20 cellular contexts compared by ENCODE assay signal in the genomic region with DNA sequence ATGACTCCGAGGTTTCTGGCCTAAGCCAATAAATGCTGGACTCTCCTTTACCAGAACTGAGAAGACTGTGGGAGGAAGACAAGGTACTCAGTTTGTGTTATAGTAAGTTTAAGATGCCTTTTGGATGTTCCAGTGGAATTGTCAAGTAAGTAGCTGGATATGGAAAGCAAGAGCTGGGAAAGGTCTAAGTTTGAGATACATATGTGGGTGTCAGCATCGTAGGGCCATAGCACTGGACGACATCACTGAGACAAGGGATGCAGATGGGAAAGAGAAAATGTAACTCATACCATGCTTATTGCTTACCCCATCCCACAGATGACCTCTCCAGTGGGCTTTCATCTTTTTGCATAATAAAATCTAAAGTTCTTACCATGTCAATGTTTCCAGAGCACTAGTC. TPM values are rescaled to one million over a fixed set of nuclear protein-coding genes. Genes with fewer than 3 reads are reported as not detected.
DNase-seq lines count a peak whose midpoint lies in the region; ATAC-seq and TF ChIP-seq lines count a peak whose summit lies in the region.
"Had no signal": no experiment of that assay in that cellular context is flagged by ENCODE, and none has a peak within 500 bp of the region (broad histone marks: within the 10 kb centered on the region; RNA-seq: fewer than 3 reads in every experiment).

No MANE protein-coding gene starts in this region.

- H2AK5ac ChIP-seq in mesendoderm (ENCODE audit: low read length): no peak overlapping the region

- H3K27ac ChIP-seq in mesendoderm (ENCODE audit: low read depth, low read length): no peak overlapping the region

- DNase-seq in activated CD8-positive, alpha-beta memory T cell treated with anti-CD3 and anti-CD28 coated beads, Interleukin-2, amount 50 U/mL, for 48 hours: peak; percentile 6
- DNase-seq in activated CD8-positive, alpha-beta memory T cell treated with anti-CD3 and anti-CD28 coated beads, Interleukin-2, amount 10 ng/mL, durations not matched to agents 7 days and 5 days: no peak
- no peak for DNase-seq in activated B cell treated with CpG ODN at 0.5 μM for 24 hours
- DNase-seq in naive B cell: no peak
- DNase-seq in GM20000 (ENCODE audit: low spot score): no peak
- no peak for DNase-seq in NCI-H82 (lab: John Stamatoyannopoulos, UW)
- no peak for DNase-seq in mesendoderm
- DNase-seq in T-helper 2 cell: no peak
- DNase-seq: 8988T; Calu3; CD4-positive, alpha-beta memory T cell; GF-D8; H9; KG1; MV-4-11; NCI-H1417; NCI-H1930; NCI-H226; NCI-H524; SIG-M5 had no signal

- no peak overlapping the region for H3K23ac ChIP-seq in mesendoderm (ENCODE audit: low read length)

- peaks cover 40% of the 10 kb centered on the region for H3K4me1 Mint-ChIP-seq in activated CD8-positive, alpha-beta memory T cell treated with anti-CD3 and anti-CD28 coated beads, Interleukin-2, amount 10 ng/mL, durations not matched to agents 7 days and 5 days
- H3K4me1 Mint-ChIP-seq in activated B cell treated with CpG ODN at 0.5 μM for 24 hours (peaks cover 64% of the 10 kb centered on the region), naive B cell (peaks cover 54 to 83% (median 60%) of the 10 kb centered on the region in 3 donors)

- no peak overlapping the region for H4K8ac ChIP-seq in mesendoderm (ENCODE audit: low read depth, low read length)

- no peaks in the 10 kb centered on the region for H3K9me3 Mint-ChIP-seq in activated CD8-positive, alpha-beta memory T cell treated with anti-CD3 and anti-CD28 coated beads, Interleukin-2, amount 10 ng/mL, durations not matched to agents 7 days and 5 days (ENCODE audit: low read depth)
- H3K9me3 Mint-ChIP-seq in activated B cell treated with CpG ODN at 0.5 μM for 24 hours: no peaks in the 10 kb centered on the region
- H3K9me3 Mint-ChIP-seq in naive B cell: peaks cover 0 to 2% (median 0%) of the 10 kb centered on the region in 7 donors
- H3K9me3 Mint-ChIP-seq: H9 had no signal

- H3K36me3 ChIP-seq in mesendoderm (ENCODE audit: control insufficient read depth, insufficient read depth, low read length): no peaks in the 10 kb centered on the region

- no peak overlapping the region for H3K4me3 Mint-ChIP-seq in activated CD8-positive, alpha-beta memory T cell treated with anti-CD3 and anti-CD28 coated beads, Interleukin-2, amount 10 ng/mL, durations not matched to agents 7 days and 5 days
- H3K4me3 Mint-ChIP-seq in activated B cell treated with CpG ODN at 0.5 μM for 24 hours: no peak overlapping the region
- H3K4me3 Mint-ChIP-seq in naive B cell: no peak overlapping the region
- H3K4me3 Mint-ChIP-seq: H9 had no signal

- no peak overlapping the region for H2BK120ac ChIP-seq in mesendoderm (ENCODE audit: low read depth, low read length)

- CTCF ChIA-PET in activated CD8-positive, alpha-beta memory T cell treated with anti-CD3 and anti-CD28 coated beads, Interleukin-2, amount 10 ng/mL, durations not matched to agents 7 days and 5 days (lab: Charles Lee): no interaction called here
- CTCF ChIA-PET in activated B cell treated with CpG ODN at 0.5 μM for 24 hours (lab: Charles Lee): no interaction called here

- peaks cover 2% of the 10 kb centered on the region for H3K4me1 ChIP-seq in mesendoderm (ENCODE audit: control insufficient read depth, low read depth, low read length)

- TF ChIP-seq CTCF in activated B cell treated with CpG ODN at 0.5 μM for 24 hours (IDR thresholded peaks at IDR 0.05) (no peak), GM20000 (IDR thresholded peaks at IDR 0.05; ENCODE audit: extremely low read depth, missing control alignments) (no peak)

- no peak overlapping the region for H2BK5ac ChIP-seq in mesendoderm (ENCODE audit: low read length)

- H3K79me1 ChIP-seq in mesendoderm (ENCODE audit: low read length): no peaks in the 10 kb centered on the region

- H3K27me3 ChIP-seq in mesendoderm (ENCODE audit: insufficient read depth, low read length, poor library complexity): no peaks in the 10 kb centered on the region

- H3K79me2 ChIP-seq in mesendoderm (ENCODE audit: control insufficient read depth, insufficient read depth, low read length): no peaks in the 10 kb centered on the region

- POLR2A ChIA-PET in activated B cell treated with CpG ODN at 0.5 μM for 24 hours (lab: Charles Lee): interaction anchor here (0.9 to 1.6 kb wide), 3 partner anchors 16 to 108 kb away, joined by 3 to 6 read pairs (median 4); no protein-coding TSS in a partner anchor

- H3K27ac Mint-ChIP-seq in activated CD8-positive, alpha-beta memory T cell treated with anti-CD3 and anti-CD28 coated beads, Interleukin-2, amount 10 ng/mL, durations not matched to agents 7 days and 5 days: no peak overlapping the region
- peak overlapping the region; percentile 66 for H3K27ac Mint-ChIP-seq in activated B cell treated with CpG ODN at 0.5 μM for 24 hours
- peak overlapping the region in 5 of 6 donors; percentile 56 to 87 (median 80) for H3K27ac Mint-ChIP-seq in naive B cell
- H3K27ac Mint-ChIP-seq: H9 had no signal

- H3K56ac ChIP-seq in mesendoderm (ENCODE audit: low read length): no peak overlapping the region

- no peak overlapping the region for H3K4me2 ChIP-seq in mesendoderm (ENCODE audit: low read length)

- WGBS in mesendoderm (ENCODE audit: extremely low coverage, insufficient coverage, low lambda C conversion rate): no CpG with 5 or more reads among the region's 3 CpGs

- no peak overlapping the region for H4K5ac ChIP-seq in mesendoderm (ENCODE audit: low read length)

- intact Hi-C loops in activated B cell treated with CpG ODN at 0.5 μM for 24 hours (cut with micrococcal nuclease): no loop called here

- no peak overlapping the region for H3K4ac ChIP-seq in mesendoderm (ENCODE audit: low read depth, low read length)

- no peak overlapping the region for H2BK15ac ChIP-seq in mesendoderm (replicated peaks; ENCODE audit: low read depth)

- no peaks in the 10 kb centered on the region for H3K27me3 Mint-ChIP-seq in activated CD8-positive, alpha-beta memory T cell treated with anti-CD3 and anti-CD28 coated beads, Interleukin-2, amount 10 ng/mL, durations not matched to agents 7 days and 5 days
- H3K27me3 Mint-ChIP-seq in activated B cell treated with CpG ODN at 0.5 μM for 24 hours (no peaks in the 10 kb centered on the region), naive B cell (no peaks in the 10 kb centered on the region)
- H3K27me3 Mint-ChIP-seq: CD4-positive, alpha-beta memory T cell had no signal

- no peak for ATAC-seq in activated CD8-positive, alpha-beta memory T cell treated with anti-CD3 and anti-CD28 coated beads, Interleukin-2, amount 10 ng/mL, durations not matched to agents 7 days and 5 days
- ATAC-seq in activated B cell treated with CpG ODN at 0.5 μM for 24 hours (ENCODE audit: low read depth) (no peak), naive B cell (ENCODE audit: low read depth in 2 of 2) (no peak)

- peaks cover 2% of the 10 kb centered on the region for H3K36me3 Mint-ChIP-seq in activated CD8-positive, alpha-beta memory T cell treated with anti-CD3 and anti-CD28 coated beads, Interleukin-2, amount 10 ng/mL, durations not matched to agents 7 days and 5 days
- H3K36me3 Mint-ChIP-seq in activated B cell treated with CpG ODN at 0.5 μM for 24 hours (ENCODE audit: low read depth): no peaks in the 10 kb centered on the region
- H3K36me3 Mint-ChIP-seq in naive B cell: no peaks in the 10 kb centered on the region
- H3K36me3 Mint-ChIP-seq: CD4-positive, alpha-beta memory T cell had no signal

- no peak overlapping the region for H3K18ac ChIP-seq in mesendoderm (ENCODE audit: low read length)

- H3K9ac ChIP-seq in mesendoderm (ENCODE audit: low read length): no peak overlapping the region

- H3K4me3 ChIP-seq in mesendoderm (ENCODE audit: low read length): no peak overlapping the region

RNA-seq across cellular contexts. Expression of a gene that starts 45.5 kb away (rescaled TPM):
- 10 to 100 TPM; 80.2 to 81.9 TPM for total RNA-seq in activated CD8-positive, alpha-beta memory T cell treated with anti-CD3 and anti-CD28 coated beads, Interleukin-2, amount 10 ng/mL, durations not matched to agents 7 days and 5 days
- total RNA-seq in activated B cell treated with CpG ODN at 0.5 μM for 24 hours: 70.0 and 80.3 TPM in 2 replicates
- polyA plus RNA-seq in naive B cell (ENCODE audit: low read depth in 6 of 6): 10 to 100 TPM in 5 of 6 donors, 1 to 10 TPM in 1; 8.8 to 31.0 (median 24.7) TPM
- 22.0 TPM for polyA plus RNA-seq in mesendoderm (2013, experiment 1 of 2)
- 21.5 TPM for polyA plus RNA-seq in mesendoderm (2013, experiment 2 of 2)
